In genomic region chr17:75827291-75828050, GRCh38 we compare ENCODE assay signal across 8 cellular contexts. TPM values are rescaled to one million over a fixed set of nuclear protein-coding genes. Genes with fewer than 3 reads are reported as not detected.
DNase-seq lines count a peak whose midpoint lies in the region; ATAC-seq and TF ChIP-seq lines count a peak whose summit lies in the region.

No MANE protein-coding gene starts in this region.

- H3K9me3 ChIP-seq in left lung, result no peaks in the 10 kb centered on the region

- CTCF ChIA-PET in activated CD4-positive, alpha-beta T cell treated with anti-CD3 and anti-CD28 coated beads, Interleukin-2, amount 10 ng/mL, durations not matched to agents 7 days and 5 days (lab: Charles Lee), result interaction anchor here (0.5 to 3.3 kb wide), 13 partner anchors 9 to 243 kb away, joined by 3 to 14 read pairs (median 5); partner anchors contain the start of gene UNC13D

- intact Hi-C loops in left lung (cut with DNase I), result no loop called here

- H3K4me1 Mint-ChIP-seq in activated CD4-positive, alpha-beta T cell treated with anti-CD3 and anti-CD28 coated beads, Interleukin-2, amount 10 ng/mL, durations not matched to agents 7 days and 5 days, result peaks cover 23% of the 10 kb centered on the region

- POLR2A ChIA-PET in activated CD4-positive, alpha-beta T cell treated with anti-CD3 and anti-CD28 coated beads, Interleukin-2, amount 10 ng/mL, durations not matched to agents 7 days and 5 days (lab: Charles Lee), result interaction anchor here (0.5 kb wide), 1 partner anchor 51 kb away, joined by 3 read pairs; no protein-coding TSS in a partner anchor

- peaks cover 0 to 92% of the 10 kb centered on the region in 2 donors for H3K36me3 ChIP-seq in left lung

- no peaks in the 10 kb centered on the region for H3K27me3 Mint-ChIP-seq in activated CD4-positive, alpha-beta T cell treated with anti-CD3 and anti-CD28 coated beads, Interleukin-2, amount 10 ng/mL, durations not matched to agents 7 days and 5 days

- peaks cover 7 to 15% of the 10 kb centered on the region in 2 donors for H3K4me1 ChIP-seq in left lung

- H3K27me3 ChIP-seq in left lung, result no peaks in the 10 kb centered on the region

- peak overlapping the region; percentile 91 for H3K27ac Mint-ChIP-seq in activated CD4-positive, alpha-beta T cell treated with anti-CD3 and anti-CD28 coated beads, Interleukin-2, amount 10 ng/mL, durations not matched to agents 7 days and 5 days

- DNase-seq in NCI-H2171 treated with DMSO at 0.1 percent for 48 hours (lab: John Stamatoyannopoulos, UW), result peak; percentile 85
- peak; percentile 68 for DNase-seq in activated CD4-positive, alpha-beta T cell treated with anti-CD3 and anti-CD28 coated beads, Interleukin-2, amount 10 ng/mL, durations not matched to agents 7 days and 5 days
- peak; percentile 76 for DNase-seq in choroid plexus epithelial cell (ENCODE audit: low read depth)
- peak in 1 of 2 donors; percentile 78 for DNase-seq in left lung
- DNase-seq in stimulated activated CD4-positive, alpha-beta T cell treated with anti-CD3 and anti-CD28 coated beads, TNF-alpha, amount 100 ng/mL, for 1 hour (ENCODE audit: low read depth in 3 of 3, low spot score in 1 of 3), result peak; percentile 27 to 62 (median 51)

- peak; percentile 79 for ATAC-seq in GM18511 (IDR thresholded peaks at IDR 0.05; ENCODE audit: unreplicated experiment)
- ATAC-seq in left lung, result peak; percentile 63
- no peak for ATAC-seq in HG03135 (IDR thresholded peaks at IDR 0.05; ENCODE audit: unreplicated experiment)
- no peak for ATAC-seq in GM19397 (IDR thresholded peaks at IDR 0.05; ENCODE audit: unreplicated experiment)

- peak overlapping the region; percentile 54 for H3K4me3 ChIP-seq in choroid plexus epithelial cell (ENCODE audit: low read depth, low read length)
- peak overlapping the region in 1 of 2 donors; percentile 7 for H3K4me3 ChIP-seq in left lung

- H3K4me3 Mint-ChIP-seq in activated CD4-positive, alpha-beta T cell treated with anti-CD3 and anti-CD28 coated beads, Interleukin-2, amount 10 ng/mL, durations not matched to agents 7 days and 5 days, result peak overlapping the region; percentile 56

- TF ChIP-seq CTCF in choroid plexus epithelial cell (conservative IDR thresholded peaks at IDR 0.05; ENCODE audit: low read depth, low read length), result peak; percentile 83
- peak; percentile 44 to 67 for TF ChIP-seq CTCF in left lung (IDR thresholded peaks at IDR 0.05)

- peak overlapping the region; percentile 39 to 65 for H3K27ac ChIP-seq in left lung

- peaks cover 24% of the 10 kb centered on the region for H3K36me3 Mint-ChIP-seq in activated CD4-positive, alpha-beta T cell treated with anti-CD3 and anti-CD28 coated beads, Interleukin-2, amount 10 ng/mL, durations not matched to agents 7 days and 5 days (ENCODE audit: low read depth)

- H3K9me3 Mint-ChIP-seq in activated CD4-positive, alpha-beta T cell treated with anti-CD3 and anti-CD28 coated beads, Interleukin-2, amount 10 ng/mL, durations not matched to agents 7 days and 5 days, result no peaks in the 10 kb centered on the region

RNA-seq across cellular contexts. Expression of gene UNC13D, which starts 16.7 kb away (rescaled TPM):
- 100 to 1,000 TPM; 161 to 182 TPM for total RNA-seq in activated CD4-positive, alpha-beta T cell treated with anti-CD3 and anti-CD28 coated beads, Interleukin-2, amount 10 ng/mL, durations not matched to agents 7 days and 5 days
- total RNA-seq in left lung, result 10 to 100 TPM; 60.5 to 91.4 TPM

RNA-seq across cellular contexts. Expression of gene WBP2, which starts 27.7 kb away (rescaled TPM):
- total RNA-seq in activated CD4-positive, alpha-beta T cell treated with anti-CD3 and anti-CD28 coated beads, Interleukin-2, amount 10 ng/mL, durations not matched to agents 7 days and 5 days, result 10 to 100 TPM; 76.8 to 83.5 TPM
- total RNA-seq in left lung, result 100 to 1,000 TPM; 119 to 132 TPM

RNA-seq across cellular contexts. Expression of gene UNK, which starts 42.9 kb away (rescaled TPM):
- 10 to 100 TPM; 27.1 to 28.7 TPM for total RNA-seq in activated CD4-positive, alpha-beta T cell treated with anti-CD3 and anti-CD28 coated beads, Interleukin-2, amount 10 ng/mL, durations not matched to agents 7 days and 5 days
- total RNA-seq in left lung, result 10 to 100 TPM; 19.8 to 24.6 TPM

RNA-seq across cellular contexts. Expression of gene TRIM47, which starts 50.9 kb away (rescaled TPM):
- total RNA-seq in activated CD4-positive, alpha-beta T cell treated with anti-CD3 and anti-CD28 coated beads, Interleukin-2, amount 10 ng/mL, durations not matched to agents 7 days and 5 days, result 10 to 100 TPM; 33.9 to 43.4 TPM
- 10 to 100 TPM; 43.0 to 63.8 TPM for total RNA-seq in left lung

Comparison
In these comparisons a context has a peak if more than half of its experiments do, and no peak if none do; other contexts are left out.
1. ATAC-seq: peak in GM18511 (single experiment) and left lung (single experiment); none in HG03135 (single experiment) and GM19397 (single experiment).